In the genomic region with DNA sequence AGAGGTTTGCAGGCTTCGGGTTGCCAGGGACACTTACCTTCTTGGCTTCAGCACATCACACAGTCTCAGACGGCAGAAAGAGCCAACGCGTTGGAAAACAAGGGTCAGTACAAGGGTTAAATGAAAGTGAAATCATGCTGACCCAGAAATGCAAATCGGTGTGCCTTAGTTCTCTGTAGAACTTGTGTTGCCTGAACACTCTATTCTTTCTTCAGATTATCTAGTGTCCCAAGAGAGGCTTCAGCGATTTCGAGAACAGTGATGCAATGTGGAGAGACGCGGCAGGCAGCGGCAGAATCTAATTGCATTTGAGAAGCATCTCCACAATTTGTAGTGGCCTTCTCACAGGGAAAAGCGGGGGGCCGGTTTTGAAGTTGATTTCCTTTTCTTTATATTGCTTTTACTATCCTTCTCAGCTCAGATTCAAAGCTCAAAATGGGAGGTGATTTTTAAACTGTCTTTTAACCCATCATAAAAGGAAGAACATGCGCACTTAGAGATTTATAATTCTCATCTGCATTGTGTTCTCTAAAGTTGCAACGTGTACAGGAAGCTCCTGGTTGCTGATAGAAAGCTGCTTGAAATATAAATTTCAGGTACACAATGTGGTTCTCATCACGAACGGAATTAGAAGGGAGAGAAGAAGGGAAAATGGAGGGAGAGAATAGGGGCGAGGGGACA, we compare ENCODE assay signal across 8 cellular contexts.
DNase-seq lines count a peak whose midpoint lies in the region; ATAC-seq, FAIRE-seq and TF ChIP-seq lines count a peak whose summit lies in the region.

No MANE protein-coding gene starts in this region.

- no TSS peak for BruUV-seq in Caco-2 (replicated peaks; lab: Mats Ljungman, UMichigan)

- no peaks in the 10 kb centered on the region for H3K9me3 Mint-ChIP-seq in Caco-2 (ENCODE audit: unreplicated experiment)

- ATAC-seq in T-helper 17 cell (peak; percentile 77), esophagus mucosa (no peak)

- no peaks in the 10 kb centered on the region for H3K36me3 ChIP-seq in Caco-2 (ENCODE audit: control insufficient read depth, insufficient read depth, low read length)

- no peaks in the 10 kb centered on the region for H3K27me3 ChIP-seq in Caco-2 (replicated peaks; ENCODE audit: control insufficient read depth, insufficient read depth, low read length)

- H3K4me3 Mint-ChIP-seq in T-helper 17 cell (peak overlapping the region; percentile 99), Caco-2 (ENCODE audit: unreplicated experiment) (no peak overlapping the region)

- H3K9me3 ChIP-seq in T-helper 17 cell (ENCODE audit: control insufficient read depth, low read length, poor library complexity, severe bottlenecking) (no peaks in the 10 kb centered on the region), Caco-2 (no peaks in the 10 kb centered on the region)

- TF ChIP-seq CTCF in Caco-2 (IDR thresholded peaks at IDR 0.05; ENCODE audit: insufficient read depth in 1 of 2, low read depth in 1 of 2, low read length in 1 of 2, severe bottlenecking in 1 of 2, unreplicated experiment in 1 of 2), result no peak

- peak; percentile 66 for FAIRE-seq in H54 (lab: Jason Lieb, UNC)
- no peak for FAIRE-seq in HTR-8/SVneo (lab: Jason Lieb, UNC)

- intact Hi-C loops in Caco-2 (cut with micrococcal nuclease; ENCODE audit: unreplicated experiment), result no loop called here

- no peaks in the 10 kb centered on the region for H3K36me3 Mint-ChIP-seq in T-helper 17 cell (ENCODE audit: low read depth)
- no peaks in the 10 kb centered on the region for H3K36me3 Mint-ChIP-seq in Caco-2 (ENCODE audit: insufficient read depth, unreplicated experiment)

- H3K27ac Mint-ChIP-seq in T-helper 17 cell (peak overlapping the region; percentile 100), Caco-2 (ENCODE audit: unreplicated experiment) (no peak overlapping the region)

- DNase-seq in DMS79 (lab: John Stamatoyannopoulos, UW), result peak; percentile 86
- no peak for DNase-seq in H54 (ENCODE audit: insufficient read length, low spot score)
- DNase-seq in T-helper 17 cell, result peak in 1 of 3 donors; percentile 4
- DNase-seq in hypothalamus (lab: John Stamatoyannopoulos, UW), result peak in 28 of 51 donors; percentile 1 to 49 (median 14)
- DNase-seq in NCI-H2196 treated with DMSO at 0.1 percent for 48 hours (lab: John Stamatoyannopoulos, UW; ENCODE audit: unreplicated experiment), result no peak
- DNase-seq in HTR-8/SVneo (ENCODE audit: insufficient read length, low spot score), result no peak
- DNase-seq in Caco-2, result no peak

- no peak overlapping the region for H3K4me3 ChIP-seq in Caco-2 (ENCODE audit: low read depth, low read length)

- no peaks in the 10 kb centered on the region for H3K27me3 Mint-ChIP-seq in T-helper 17 cell
- no peaks in the 10 kb centered on the region for H3K27me3 Mint-ChIP-seq in Caco-2 (ENCODE audit: insufficient read depth, unreplicated experiment)

- H3K4me1 Mint-ChIP-seq in T-helper 17 cell, result peaks cover 20% of the 10 kb centered on the region
- H3K4me1 Mint-ChIP-seq in Caco-2 (ENCODE audit: low read depth, unreplicated experiment), result no peaks in the 10 kb centered on the region

- POLR2A ChIA-PET in Caco-2 (lab: Charles Lee), result no interaction called here

- CTCF ChIA-PET in Caco-2 (lab: Charles Lee), result no interaction called here

- no peaks in the 10 kb centered on the region for H3K4me1 ChIP-seq in Caco-2

- TF ChIP-seq POLR2A in H54 (IDR thresholded peaks at IDR 0.05; ENCODE audit: low read depth, low read length), result no peak

Comparison
In these comparisons a context has a peak if more than half of its experiments do, and no peak if none do; other contexts are left out.
1. DNase-seq: peak in DMS79 (single experiment) and hypothalamus (28 of 51); none in H54 (single experiment), NCI-H2196 treated with DMSO at 0.1 percent for 48 hours (single experiment), HTR-8/SVneo (single experiment) and Caco-2 (0 of 2).